ENCODE assay signal across 15 cellular contexts in the genomic region with DNA sequence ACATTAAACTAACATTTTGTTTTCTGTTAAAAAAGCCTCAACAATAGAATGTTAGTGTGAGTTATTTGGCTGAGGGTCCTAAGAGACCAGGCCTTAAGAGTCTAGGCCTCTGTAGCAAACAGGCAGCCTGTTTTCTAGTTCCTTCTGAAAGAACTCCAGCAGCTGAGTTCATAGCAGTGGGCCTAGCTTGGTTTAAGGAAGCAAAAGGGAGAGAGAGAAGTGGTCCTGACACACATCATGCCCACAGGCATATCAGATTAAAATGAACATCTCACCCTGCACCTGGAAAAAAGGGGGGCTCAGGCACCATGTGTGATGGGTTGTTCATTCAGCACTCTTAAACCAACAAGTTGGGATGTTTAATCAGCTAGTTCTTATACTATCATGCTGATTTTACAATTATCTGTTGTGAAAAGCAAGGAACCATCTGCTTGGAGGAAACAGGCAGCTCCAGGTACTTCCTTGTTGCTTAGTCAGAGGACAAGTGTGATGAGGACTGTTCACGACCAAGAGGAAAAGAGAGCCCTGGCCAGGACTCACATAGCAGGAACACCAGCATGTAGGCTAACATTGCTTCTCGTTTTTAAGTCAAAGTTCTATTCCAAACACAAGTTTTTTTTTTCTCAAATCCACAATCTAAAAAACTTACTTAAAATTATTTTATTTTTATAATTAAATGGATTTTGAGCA.
DNase-seq lines count a peak whose midpoint lies in the region; TF ChIP-seq lines count a peak whose summit lies in the region.
"Had no signal": no experiment of that assay in that cellular context is flagged by ENCODE, and none has a peak within 500 bp of the region (broad histone marks: within the 10 kb centered on the region; RNA-seq: fewer than 3 reads in every experiment).

No MANE protein-coding gene starts in this region.

- H3K27me3 ChIP-seq in neutrophil (no peaks in the 10 kb centered on the region), HAP-1 (ENCODE audit: low read depth) (no peaks in the 10 kb centered on the region)
- H3K27me3 ChIP-seq: MG63, neural progenitor cell, Peyer's patch had no signal

- in situ Hi-C loops in HAP-1 (cut with MboI; ENCODE audit: low sequenced_read_pairs), result no loop called here

- H3K27ac ChIP-seq in neutrophil, result peak overlapping the region; percentile 83
- H3K27ac ChIP-seq: neural progenitor cell had no signal

- H3K4me3 ChIP-seq in neutrophil (ENCODE audit: low read depth in 1 of 2, low read length in 1 of 2), result no peak overlapping the region
- H3K4me3 ChIP-seq in HAP-1, result no peak overlapping the region
- H3K4me3 ChIP-seq: MG63, neural progenitor cell, Peyer's patch had no signal

- no peak for TF ChIP-seq CTCF in neutrophil (IDR thresholded peaks at IDR 0.05)

- H3K4me1 ChIP-seq in neutrophil (ENCODE audit: control insufficient read depth in 1 of 2, insufficient read depth in 1 of 2, low read depth in 1 of 2, low read length in 1 of 2) (peaks cover 42 to 45% of the 10 kb centered on the region in 2 experiments), HAP-1 (no peaks in the 10 kb centered on the region)
- H3K4me1 ChIP-seq: neural progenitor cell had no signal

- DNase-seq in GF-D8 (lab: John Stamatoyannopoulos, UW) (peak; percentile 13), NCI-H146 (lab: John Stamatoyannopoulos, UW) (peak; percentile 72), NCI-H82 treated with DMSO at 0.1 percent for 48 hours (lab: John Stamatoyannopoulos, UW; ENCODE audit: unreplicated experiment) (no peak), HAP-1 (ENCODE audit: low spot score in 2 of 2) (no peak), NCI-H510A treated with DMSO at 0.1 percent for 48 hours (lab: John Stamatoyannopoulos, UW) (no peak)
- DNase-seq: activated CD4-positive, CD25-positive, alpha-beta regulatory T cell treated with anti-CD3 and anti-CD28 coated beads, Interleukin-2, amount 50 U/mL, for 72 hours; activated naive CD8-positive, alpha-beta T cell treated with anti-CD3 and anti-CD28 coated beads, Interleukin-2, amount 10 ng/mL, durations not matched to agents 7 days and 5 days; CD4-positive, alpha-beta T cell; central memory CD4-positive, alpha-beta T cell; MG63; stimulated activated CD4-positive, alpha-beta T cell treated with anti-CD3 and anti-CD28 coated beads, Interleukin-4, amount 100 ng/mL, for 24 hours had no signal

- H3K9me3 ChIP-seq in neutrophil (no peaks in the 10 kb centered on the region), HAP-1 (no peaks in the 10 kb centered on the region)
- H3K9me3 ChIP-seq: MG63, Peyer's patch had no signal

- H3K27me3 Mint-ChIP-seq in dendritic cell treated with granulocyte-macrophage colony-stimulating factor and Interleukin-4, amounts not matched to agents 40 ng/mL and 50 ng/mL, for 4 days, result no peaks in the 10 kb centered on the region
- H3K27me3 Mint-ChIP-seq: CD4-positive, alpha-beta T cell had no signal

- intact Hi-C loops in dendritic cell treated with granulocyte-macrophage colony-stimulating factor and Interleukin-4, amounts not matched to agents 40 ng/mL and 50 ng/mL, for 4 days (cut with micrococcal nuclease), result loop anchor here (5.0 kb wide), 1 partner anchor 38 kb away; no protein-coding TSS in a partner anchor

- H3K4me3 Mint-ChIP-seq in dendritic cell treated with granulocyte-macrophage colony-stimulating factor and Interleukin-4, amounts not matched to agents 40 ng/mL and 50 ng/mL, for 4 days, result no peak overlapping the region
- H3K4me3 Mint-ChIP-seq: activated naive CD8-positive, alpha-beta T cell treated with anti-CD3 and anti-CD28 coated beads, Interleukin-2, amount 10 ng/mL, durations not matched to agents 7 days and 5 days; CD4-positive, alpha-beta T cell; neural progenitor cell had no signal

- H3K4me1 Mint-ChIP-seq in dendritic cell treated with granulocyte-macrophage colony-stimulating factor and Interleukin-4, amounts not matched to agents 40 ng/mL and 50 ng/mL, for 4 days (ENCODE audit: low read depth), result peaks cover 60% of the 10 kb centered on the region

- H3K27ac Mint-ChIP-seq in dendritic cell treated with granulocyte-macrophage colony-stimulating factor and Interleukin-4, amounts not matched to agents 40 ng/mL and 50 ng/mL, for 4 days, result peak overlapping the region; percentile 86
- H3K27ac Mint-ChIP-seq: activated naive CD8-positive, alpha-beta T cell treated with anti-CD3 and anti-CD28 coated beads, Interleukin-2, amount 10 ng/mL, durations not matched to agents 7 days and 5 days; CD4-positive, alpha-beta T cell; neural progenitor cell had no signal

- peaks cover 6% of the 10 kb centered on the region for H3K36me3 ChIP-seq in neutrophil
- H3K36me3 ChIP-seq in HAP-1 (replicated peaks), result no peaks in the 10 kb centered on the region
- H3K36me3 ChIP-seq: MG63, neural progenitor cell, Peyer's patch had no signal

- no peaks in the 10 kb centered on the region for H3K9me3 Mint-ChIP-seq in dendritic cell treated with granulocyte-macrophage colony-stimulating factor and Interleukin-4, amounts not matched to agents 40 ng/mL and 50 ng/mL, for 4 days
- H3K9me3 Mint-ChIP-seq: activated naive CD8-positive, alpha-beta T cell treated with anti-CD3 and anti-CD28 coated beads, Interleukin-2, amount 10 ng/mL, durations not matched to agents 7 days and 5 days; CD4-positive, alpha-beta T cell; neural progenitor cell had no signal

- peaks cover 20% of the 10 kb centered on the region for H3K36me3 Mint-ChIP-seq in dendritic cell treated with granulocyte-macrophage colony-stimulating factor and Interleukin-4, amounts not matched to agents 40 ng/mL and 50 ng/mL, for 4 days (ENCODE audit: low read depth)
- H3K36me3 Mint-ChIP-seq: activated naive CD8-positive, alpha-beta T cell treated with anti-CD3 and anti-CD28 coated beads, Interleukin-2, amount 10 ng/mL, durations not matched to agents 7 days and 5 days; neural progenitor cell had no signal

Comparison
In these comparisons a context has a peak if more than half of its experiments do, and no peak if none do; other contexts are left out.
1. DNase-seq: peak in GF-D8 (single experiment) and NCI-H146 (single experiment); none in NCI-H82 treated with DMSO at 0.1 percent for 48 hours (single experiment), HAP-1 (0 of 2) and NCI-H510A treated with DMSO at 0.1 percent for 48 hours (single experiment).